In genomic region chr21:18244721-18245486, GRCh38 we compare ENCODE assay signal across 9 cellular contexts. TPM values are rescaled to one million over a fixed set of nuclear protein-coding genes. Genes with fewer than 3 reads are reported as not detected.
DNase-seq lines count a peak whose midpoint lies in the region; ATAC-seq and TF ChIP-seq lines count a peak whose summit lies in the region.
"Had no signal": no experiment of that assay in that cellular context is flagged by ENCODE, and none has a peak within 500 bp of the region (broad histone marks: within the 10 kb centered on the region; RNA-seq: fewer than 3 reads in every experiment).

CHODL (plus strand) TSS chr21:18244833; CDS start chr21:18245224, 391 bp downstream.

- TF ChIP-seq CTCF in WTC11 (IDR thresholded peaks at IDR 0.05) (no peak), psoas muscle (IDR thresholded peaks at IDR 0.05) (no peak), osteoblast (IDR thresholded peaks at IDR 0.05; ENCODE audit: extremely low read depth, low read depth, low read length) (no peak)

- H3K4me2 ChIP-seq in osteoblast (ENCODE audit: insufficient read depth, low read length), result no peak within 1 kb of the TSS

- DNase-seq in DMS79 treated with DMSO at 0.1 percent for 48 hours (lab: John Stamatoyannopoulos, UW) (peak; percentile 62), WTC11 (ENCODE audit: low spot score) (peak; percentile 35), psoas muscle (no peak), osteoblast (ENCODE audit: insufficient read length, low spot score, missing footprints) (no peak), AML-193 (lab: John Stamatoyannopoulos, UW) (no peak)
- no peak for DNase-seq in stimulated activated CD4-positive, alpha-beta T cell treated with anti-CD3 and anti-CD28 coated beads, Interleukin-4, amount 100 ng/mL, for 24 hours
- DNase-seq: SJCRH30 had no signal

- H3K4me1 ChIP-seq in iPS-15b (ENCODE audit: control insufficient read depth, insufficient read depth, low read length) (no peaks in the 10 kb centered on the region), psoas muscle (no peaks in the 10 kb centered on the region), osteoblast (ENCODE audit: insufficient read depth, low read length) (no peaks in the 10 kb centered on the region)
- H3K4me1 ChIP-seq: SJCRH30 had no signal

- intact Hi-C loops in psoas muscle (cut with DNase I), result no loop called here

- ATAC-seq in WTC11 (peak; percentile 76), psoas muscle (peak in 3 of 4 donors; percentile 34 to 47 (median 40)), HG03378 (IDR thresholded peaks at IDR 0.05; ENCODE audit: unreplicated experiment) (no peak)

- 0 out of 2 replicates have a peak, but pooled peaks cover 2% of the 10 kb centered on the region for H3K4me1 Mint-ChIP-seq in WTC11

- no peaks in the 10 kb centered on the region for H3K36me3 Mint-ChIP-seq in WTC11

- H3K4me3 Mint-ChIP-seq in WTC11, result peak within 1 kb of the TSS; percentile 80

- peaks cover 47% of the 10 kb centered on the region for H3K27me3 ChIP-seq in iPS-15b (ENCODE audit: control insufficient read depth, insufficient read depth, low read length)
- H3K27me3 ChIP-seq in psoas muscle (ENCODE audit: insufficient read depth in 3 of 3, low read length in 2 of 3), result peaks cover 0 to 29% (median 6%) of the 10 kb centered on the region in 3 donors
- no peaks in the 10 kb centered on the region for H3K27me3 ChIP-seq in osteoblast (ENCODE audit: insufficient read depth, low read length)
- H3K27me3 ChIP-seq: SJCRH30 had no signal

- POLR2A ChIA-PET in WTC11 (lab: Charles Lee), result no interaction called here

- no peaks in the 10 kb centered on the region for H3K9me3 Mint-ChIP-seq in WTC11

- H3K4me3 ChIP-seq in iPS-15b (ENCODE audit: low read depth, low read length), result peak within 1 kb of the TSS; percentile 64
- H3K4me3 ChIP-seq in psoas muscle, result peak within 1 kb of the TSS; percentile 56
- no peak within 1 kb of the TSS for H3K4me3 ChIP-seq in osteoblast (ENCODE audit: insufficient read depth, low read length)
- H3K4me3 ChIP-seq: SJCRH30 had no signal

- no peak within 1 kb of the TSS for H2AFZ ChIP-seq in osteoblast (ENCODE audit: low read length)

- CTCF ChIA-PET in WTC11 (lab: Charles Lee), result interaction anchor here (1.5 kb wide), 1 partner anchor 205 kb away, joined by 3 read pairs; no protein-coding TSS in a partner anchor

- H3K9me3 ChIP-seq in iPS-15b (ENCODE audit: control insufficient read depth, insufficient read depth, low read length), result no peaks in the 10 kb centered on the region
- H3K9me3 ChIP-seq in psoas muscle, result no peaks in the 10 kb centered on the region
- peaks cover 3% of the 10 kb centered on the region for H3K9me3 ChIP-seq in osteoblast (ENCODE audit: low read depth, low read length)
- H3K9me3 ChIP-seq: SJCRH30 had no signal

- H3K27ac Mint-ChIP-seq in WTC11, result no peak within 1 kb of the TSS

- no peaks in the 10 kb centered on the region for H3K79me2 ChIP-seq in osteoblast (ENCODE audit: insufficient read depth, low read length)

- H3K36me3 ChIP-seq in iPS-15b (ENCODE audit: control insufficient read depth, insufficient read depth, low read length) (no peaks in the 10 kb centered on the region), psoas muscle (ENCODE audit: insufficient read depth in 1 of 2, low read depth in 1 of 2) (no peaks in the 10 kb centered on the region), osteoblast (ENCODE audit: insufficient read depth, low read length) (no peaks in the 10 kb centered on the region)
- H3K36me3 ChIP-seq: SJCRH30 had no signal

- peaks cover 59% of the 10 kb centered on the region for H3K27me3 Mint-ChIP-seq in WTC11 (ENCODE audit: low read depth)

- H3K27ac ChIP-seq in psoas muscle (no peak within 1 kb of the TSS), osteoblast (ENCODE audit: low read depth, low read length) (no peak within 1 kb of the TSS)
- H3K27ac ChIP-seq: SJCRH30 had no signal

- 1% methylated on average over 42 to 72 of the region's 72 CpGs for WGBS in psoas muscle, 3 donors

- H3K9ac ChIP-seq in iPS-15b (ENCODE audit: low read depth, low read length), result no peak within 1 kb of the TSS

- H4K20me1 ChIP-seq in osteoblast (ENCODE audit: insufficient read depth, low read length), result no peaks in the 10 kb centered on the region

TF ChIP-seq in WTC11, 78 proteins besides CTCF, POLR2A, EP300 and RAD21:
- TF ChIP-seq ZNF121 (CRISPR knock-in tag; IDR thresholded peaks at IDR 0.05), result peak; percentile 96
- TF ChIP-seq ZNF416 (CRISPR knock-in tag; IDR thresholded peaks at IDR 0.05), result no peak
- no peak for TF ChIP-seq GTF2I (CRISPR knock-in tag; conservative IDR thresholded peaks at IDR 0.05)
- no peak for TF ChIP-seq SP1 (CRISPR knock-in tag; conservative IDR thresholded peaks at IDR 0.05)
- peak; percentile 67; the same call in 1 of the 2 replicates for TF ChIP-seq MYBL2 (CRISPR knock-in tag; IDR thresholded peaks at IDR 0.05)
- TF ChIP-seq HMGXB4 (CRISPR knock-in tag; IDR thresholded peaks at IDR 0.05), result peak; percentile 66; the same call in 1 of the 2 replicates
- peak; percentile 41; the same call in 1 of the 2 replicates for TF ChIP-seq FOXP1 (CRISPR knock-in tag; IDR thresholded peaks at IDR 0.05; ENCODE audit: borderline replicate concordance)
- no peak for TF ChIP-seq OVOL2 (CRISPR knock-in tag; IDR thresholded peaks at IDR 0.05; ENCODE audit: borderline replicate concordance)
- no peak for TF ChIP-seq USF1 (CRISPR knock-in tag; IDR thresholded peaks at IDR 0.05)
- TF ChIP-seq ELF4 (CRISPR knock-in tag; IDR thresholded peaks at IDR 0.05; ENCODE audit: low read depth), result 0 out of 2 replicates have a peak, but pooled peaks have one; percentile 9
- TF ChIP-seq MAX (CRISPR knock-in tag; IDR thresholded peaks at IDR 0.05), result peak; percentile 74
- no peak for TF ChIP-seq TCF7 (CRISPR knock-in tag; IDR thresholded peaks at IDR 0.05; ENCODE audit: low read depth)

RNA-seq across cellular contexts. Expression of gene CHODL, which starts in this region (rescaled TPM):
- total RNA-seq in WTC11 (2021) (0.92 to 3.1 TPM (median 1.2 TPM) in 3 replicates), psoas muscle (1 to 10 TPM in 1 of 4 donors, under 1 TPM in 3; 0.44 to 1.0 (median 0.57) TPM), osteoblast (not detected in 2 replicates)
- polyA plus RNA-seq in psoas muscle, result under 1 TPM; 0.34 to 0.51 (median 0.39) TPM
- total RNA-seq: SJCRH30 had no signal

Comparison
In these comparisons a context has a peak if more than half of its experiments do, and no peak if none do; other contexts are left out.
1. DNase-seq: peak in DMS79 treated with DMSO at 0.1 percent for 48 hours (single experiment) and WTC11 (single experiment); none in psoas muscle (0 of 2), osteoblast (single experiment), stimulated activated CD4-positive, alpha-beta T cell treated with anti-CD3 and anti-CD28 coated beads, Interleukin-4, amount 100 ng/mL, for 24 hours (single experiment) and AML-193 (0 of 2).